ENCODE assay signal across 29 cellular contexts in genomic region chr15:25743909-25744275, GRCh38.
"Had no signal": no experiment of that assay in that cellular context is flagged by ENCODE, and none has a peak within 500 bp of the region (broad histone marks: within the 10 kb centered on the region; RNA-seq: fewer than 3 reads in every experiment).

No MANE protein-coding gene starts in this region.

- H3K4me3 ChIP-seq: gastroesophageal sphincter, heart left ventricle, hepatocyte, left lung, mucosa of descending colon, prostate gland, right atrium auricular region, testis, transverse colon, upper lobe of right lung, uterus had no signal

- H3K4me1 ChIP-seq: foreskin keratinocyte, prostate gland, transverse colon, upper lobe of right lung, uterus had no signal

- FAIRE-seq: colon, kidney had no signal

- H3K36me3 Mint-ChIP-seq: mesothelial cell of epicardium; naive B cell; natural killer cell treated with Interleukin-12 subunit alpha and Interleukin-12 subunit beta and Interleukin-15 and Interleukin-18, amount 100 ng/mL, for 72 hours; stimulated activated memory B cell treated with anti-CD40 and anti-IgM and Interleukin-4, amounts not matched to agents 10 μg/mL and 1 μg/mL and 100 μg/mL, for 72 hours had no signal

- H3K9me3 ChIP-seq: prostate gland, right atrium auricular region, testis, upper lobe of right lung, uterus had no signal

- H3K27ac Mint-ChIP-seq: dendritic cell treated with granulocyte-macrophage colony-stimulating factor and Interleukin-4, amounts not matched to agents 40 ng/mL and 50 ng/mL, for 4 days; endodermal cell; mesothelial cell of epicardium; natural killer cell treated with Interleukin-12 subunit alpha and Interleukin-12 subunit beta and Interleukin-15 and Interleukin-18, amount 100 ng/mL, for 72 hours; stimulated activated memory B cell treated with anti-CD40 and anti-IgM and Interleukin-4, amounts not matched to agents 10 μg/mL and 1 μg/mL and 100 μg/mL, for 72 hours had no signal

- H3K4me3 Mint-ChIP-seq: dendritic cell treated with granulocyte-macrophage colony-stimulating factor and Interleukin-4, amounts not matched to agents 40 ng/mL and 50 ng/mL, for 4 days; endodermal cell; mesothelial cell of epicardium; naive B cell; natural killer cell treated with Interleukin-12 subunit alpha and Interleukin-12 subunit beta and Interleukin-15 and Interleukin-18, amount 100 ng/mL, for 72 hours; neural crest cell; stimulated activated memory B cell treated with anti-CD40 and anti-IgM and Interleukin-4, amounts not matched to agents 10 μg/mL and 1 μg/mL and 100 μg/mL, for 72 hours had no signal

- H3K4me1 Mint-ChIP-seq: endodermal cell, mesothelial cell of epicardium had no signal

- H3K36me3 ChIP-seq: gastroesophageal sphincter, heart left ventricle, left lung, prostate gland, right atrium auricular region, transverse colon, upper lobe of right lung, uterus had no signal

- H3K9me3 Mint-ChIP-seq: dendritic cell treated with granulocyte-macrophage colony-stimulating factor and Interleukin-4, amounts not matched to agents 40 ng/mL and 50 ng/mL, for 4 days; mesothelial cell of epicardium; natural killer cell treated with Interleukin-12 subunit alpha and Interleukin-12 subunit beta and Interleukin-15 and Interleukin-18, amount 100 ng/mL, for 72 hours; stimulated activated memory B cell treated with anti-CD40 and anti-IgM and Interleukin-4, amounts not matched to agents 10 μg/mL and 1 μg/mL and 100 μg/mL, for 72 hours had no signal

- H3K27ac ChIP-seq: epithelial cell of prostate, foreskin keratinocyte, heart left ventricle, hepatocyte, left lung, prostate gland, transverse colon, upper lobe of right lung, uterus had no signal

- H3K27me3 Mint-ChIP-seq: natural killer cell treated with Interleukin-12 subunit alpha and Interleukin-12 subunit beta and Interleukin-15 and Interleukin-18, amount 100 ng/mL, for 72 hours had no signal

- H3K27me3 ChIP-seq: foreskin keratinocyte, gastroesophageal sphincter, heart left ventricle, hepatocyte, left lung, right atrium auricular region, testis, transverse colon, upper lobe of right lung, uterus had no signal

- ATAC-seq: esophagus mucosa; foreskin keratinocyte; left lung; mucosa of descending colon; natural killer cell treated with Interleukin-12 subunit alpha and Interleukin-12 subunit beta and Interleukin-15 and Interleukin-18, amount 100 ng/mL, for 72 hours; stimulated activated memory B cell treated with anti-CD40 and anti-IgM and Interleukin-4, amounts not matched to agents 10 μg/mL and 1 μg/mL and 100 μg/mL, for 72 hours; stimulated activated naive CD8-positive, alpha-beta T cell treated with anti-CD3 and anti-CD28 coated beads, Interleukin-15, Interleukin-2, amounts not matched to agents 100 U/mL and 50 U/mL, for 24 hours; upper lobe of right lung had no signal

- DNase-seq: effector CD8-positive, alpha-beta T cell; endodermal cell; foreskin keratinocyte; heart left ventricle; kidney; left lung; mesenchymal stem cell; mucosa of descending colon; naive B cell; stimulated activated CD4-positive, alpha-beta T cell treated with anti-CD3 and anti-CD28 coated beads, Interleukin-2, amount 100 ng/mL, for 24 hours; stimulated activated CD4-positive, alpha-beta T cell treated with anti-CD3 and anti-CD28 coated beads, Interleukin-4, amount 100 ng/mL, for 24 hours; stimulated activated naive CD8-positive, alpha-beta T cell treated with anti-CD3 and anti-CD28 coated beads, Interleukin-15, Interleukin-2, amounts not matched to agents 100 U/mL and 50 U/mL, for 24 hours; substantia nigra; testis; transverse colon; upper lobe of right lung; uterus had no signal
